ENCODE assay signal across 17 cellular contexts in the genomic region with DNA sequence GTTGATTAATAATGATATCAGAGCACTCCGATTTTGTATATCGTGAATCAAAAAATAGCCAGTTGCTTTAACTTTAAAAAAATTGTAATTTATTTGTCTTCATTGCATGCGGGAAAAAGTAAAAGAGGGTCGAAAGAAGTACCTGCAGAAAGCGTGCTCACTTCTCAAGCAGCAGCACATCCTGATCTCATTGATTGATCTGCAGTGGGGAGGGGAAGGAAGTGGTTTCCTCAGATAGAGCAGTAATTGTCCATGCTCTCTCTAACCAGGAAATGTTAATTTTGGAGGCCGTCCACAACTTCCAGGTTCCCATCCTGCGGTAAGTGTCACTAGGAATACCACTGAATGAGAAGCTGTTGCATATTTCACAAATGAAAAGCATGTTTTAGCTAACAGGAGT.
"Had no signal": no experiment of that assay in that cellular context is flagged by ENCODE, and none has a peak within 500 bp of the region (broad histone marks: within the 10 kb centered on the region; RNA-seq: fewer than 3 reads in every experiment).

No MANE protein-coding gene starts in this region.

- ATAC-seq: gastrocnemius medialis, left lung, sciatic nerve had no signal

- H3K27ac ChIP-seq: adrenal gland, breast epithelium, gastrocnemius medialis, left lung, stomach had no signal

- H3K36me3 ChIP-seq: adrenal gland, breast epithelium, gastrocnemius medialis had no signal

- FAIRE-seq: astrocyte had no signal

- H3K27ac Mint-ChIP-seq: activated T-cell treated with anti-CD3 and anti-CD28 coated beads, Interleukin-2, amount 50 U/mL, for 24 hours; T-helper 1 cell treated with Interleukin-12 subunit alpha and Interleukin-12 subunit beta and Interleukin-4 antibody, amounts not matched to agents 30 μg/mL and 1 μg/mL, for 36 hours; type B pancreatic cell had no signal

- H3K9me3 Mint-ChIP-seq: activated T-cell treated with anti-CD3 and anti-CD28 coated beads, Interleukin-2, amount 50 U/mL, for 24 hours; T-helper 1 cell treated with Interleukin-12 subunit alpha and Interleukin-12 subunit beta and Interleukin-4 antibody, amounts not matched to agents 30 μg/mL and 1 μg/mL, for 36 hours; type B pancreatic cell had no signal

- H3K27me3 Mint-ChIP-seq: activated T-cell treated with anti-CD3 and anti-CD28 coated beads, Interleukin-2, amount 50 U/mL, for 24 hours; type B pancreatic cell had no signal

- H3K4me1 ChIP-seq: adrenal gland, breast epithelium, gastrocnemius medialis, stomach had no signal

- H3K4me3 ChIP-seq: adrenal gland, breast epithelium, gastrocnemius medialis, left lung, smooth muscle cell, stomach had no signal

- DNase-seq: activated CD4-positive, alpha-beta T cell treated with anti-CD3 and anti-CD28 coated beads, Interleukin-2, amount 50 U/mL, for 4 hours; activated naive CD4-positive, alpha-beta T cell treated with anti-CD3 and anti-CD28 coated beads, Interleukin-2, amount 50 U/mL, for 16 hours; activated T-cell treated with anti-CD3 and anti-CD28 coated beads, Interleukin-2, amount 50 U/mL, for 24 hours; adrenal gland; cortex of kidney; gastrocnemius medialis; head of caudate nucleus; left lung; stimulated activated CD4-positive, alpha-beta T cell treated with anti-CD3 and anti-CD28 coated beads, Interleukin-4, amount 100 ng/mL, for 1 hour; stomach had no signal

- H3K4me3 Mint-ChIP-seq: activated T-cell treated with anti-CD3 and anti-CD28 coated beads, Interleukin-2, amount 50 U/mL, for 24 hours; T-helper 1 cell treated with Interleukin-12 subunit alpha and Interleukin-12 subunit beta and Interleukin-4 antibody, amounts not matched to agents 30 μg/mL and 1 μg/mL, for 36 hours; type B pancreatic cell had no signal

- H3K27me3 ChIP-seq: breast epithelium, gastrocnemius medialis, left lung, neutrophil, stomach had no signal

- H3K9me3 ChIP-seq: adrenal gland, breast epithelium, gastrocnemius medialis, left lung, stomach had no signal

- H3K4me2 ChIP-seq: smooth muscle cell had no signal
